33 cellular contexts compared by ENCODE assay signal in the genomic region with DNA sequence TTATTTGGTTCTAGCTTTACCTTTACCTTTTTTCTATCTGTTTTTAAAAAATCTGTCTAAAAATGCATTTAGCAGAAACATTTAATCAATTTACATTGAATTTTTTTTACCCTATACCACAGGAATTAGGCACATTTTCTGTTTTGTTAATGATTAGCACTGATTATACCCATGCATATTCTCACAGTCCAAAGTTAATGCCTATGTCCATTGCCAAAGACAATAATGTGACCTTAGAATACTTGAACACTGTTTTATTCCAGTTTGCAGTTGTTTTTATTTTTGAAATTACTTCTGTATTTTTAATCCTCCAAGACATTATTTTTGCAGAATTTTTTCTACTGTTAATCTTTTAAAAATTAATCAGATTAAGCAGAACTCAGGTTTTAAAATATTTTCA. TPM values are rescaled to one million over a fixed set of nuclear protein-coding genes. Genes with fewer than 3 reads are reported as not detected.
"Had no signal": no experiment of that assay in that cellular context is flagged by ENCODE, and none has a peak within 500 bp of the region (broad histone marks: within the 10 kb centered on the region; RNA-seq: fewer than 3 reads in every experiment).

No MANE protein-coding gene starts in this region.

- ATAC-seq: activated CD4-positive, alpha-beta T cell treated with anti-CD3 and anti-CD28 coated beads for 36 hours; activated T-cell treated with anti-CD3 and anti-CD28 coated beads, Interleukin-2, amount 50 U/mL, for 72 hours; K562 had no signal

- H3K27me3 ChIP-seq: adrenal gland, Peyer's patch, SJCRH30 had no signal

- H3K9ac ChIP-seq: SK-N-SH had no signal

- H3K36me3 ChIP-seq: adrenal gland had no signal

- FAIRE-seq: bronchial epithelial cell, K562 had no signal

- H3K27ac ChIP-seq: RWPE1, SJCRH30, VCaP had no signal

- H3K4me3 ChIP-seq: adrenal gland, K562, Peyer's patch, SJCRH30 had no signal

- H3K9me3 ChIP-seq: adrenal gland, Peyer's patch, SJCRH30, SK-N-SH had no signal

- H3K4me2 ChIP-seq: SK-N-SH had no signal

- DNase-seq: activated CD4-positive, alpha-beta memory T cell treated with anti-CD3 and anti-CD28 coated beads, Interleukin-2, amount 10 ng/mL, durations not matched to agents 7 days and 5 days; activated CD4-positive, alpha-beta T cell treated with anti-CD3 and anti-CD28 coated beads for 36 hours; activated CD4-positive, alpha-beta T cell treated with anti-CD3 and anti-CD28 coated beads, Interleukin-2, amount 50 U/mL, for 1 hour; activated CD4-positive, CD25-positive, alpha-beta regulatory T cell; activated gamma-delta T cell treated with Interleukin-2 at 50 U/mL for 16 hours; activated naive CD4-positive, alpha-beta T cell treated with anti-CD3 and anti-CD28 coated beads, Interleukin-2, amount 10 ng/mL, durations not matched to agents 7 days and 5 days; activated naive CD8-positive, alpha-beta T cell treated with anti-CD3 and anti-CD28 coated beads, Interleukin-2, amount 10 ng/mL, durations not matched to agents 7 days and 5 days; activated T-cell treated with anti-CD3 and anti-CD28 coated beads, Interleukin-2, amount 50 U/mL, for 72 hours; adrenal gland; anterior cingulate cortex; central memory CD4-positive, alpha-beta T cell; Kasumi-1; NCI-H1048; NCI-H146; NCI-H187 treated with DMSO at 0.1 percent for 48 hours; NCI-H2081 treated with DMSO at 0.1 percent for 48 hours; NCI-H446; NCI-H524 treated with DMSO at 0.1 percent for 48 hours; NCI-H748 treated with DMSO at 0.1 percent for 48 hours; NK-92 treated with Interleukin-12 subunit alpha and Interleukin-12 subunit beta, amount 100 ng/mL, for 24 hours; OCI-M1; Peyer's patch; Right ventricle myocardium superior; SJCRH30; SK-N-SH; T-helper 1 cell had no signal

RNA-seq across cellular contexts. Expression of a gene that starts 56.8 kb away (rescaled TPM):
- total RNA-seq: activated CD4-positive, alpha-beta memory T cell treated with anti-CD3 and anti-CD28 coated beads, Interleukin-2, amount 10 ng/mL, durations not matched to agents 7 days and 5 days; activated CD4-positive, alpha-beta T cell treated with anti-CD3 and anti-CD28 coated beads for 36 hours; activated CD8-positive, alpha-beta memory T cell treated with anti-CD3 and anti-CD28 coated beads for 36 hours; activated naive CD8-positive, alpha-beta T cell treated with anti-CD3 and anti-CD28 coated beads, Interleukin-2, amount 10 ng/mL, durations not matched to agents 7 days and 5 days; activated T-cell treated with anti-CD3 and anti-CD28 coated beads, Interleukin-2, amount 50 U/mL, for 72 hours; activated T-helper 2 cell treated with anti-CD3 and anti-CD28 coated beads, Interferon-gamma antibody, Interleukin-2, Interleukin-4, amounts not matched to agents 10 μg/mL and 5 μg/mL and 100 μg/mL, durations not matched to agents 14 hours and 24 hours and 36 hours; bronchial epithelial cell; Right ventricle myocardium superior; SJCRH30; T-helper 2 cell treated with Interferon-gamma antibody and Interleukin-4, amounts not matched to agents 100 ng/mL and 5 ng/mL, for 36 hours had no signal
- polyA plus RNA-seq: K562, SK-N-SH had no signal
